In the genomic region with DNA sequence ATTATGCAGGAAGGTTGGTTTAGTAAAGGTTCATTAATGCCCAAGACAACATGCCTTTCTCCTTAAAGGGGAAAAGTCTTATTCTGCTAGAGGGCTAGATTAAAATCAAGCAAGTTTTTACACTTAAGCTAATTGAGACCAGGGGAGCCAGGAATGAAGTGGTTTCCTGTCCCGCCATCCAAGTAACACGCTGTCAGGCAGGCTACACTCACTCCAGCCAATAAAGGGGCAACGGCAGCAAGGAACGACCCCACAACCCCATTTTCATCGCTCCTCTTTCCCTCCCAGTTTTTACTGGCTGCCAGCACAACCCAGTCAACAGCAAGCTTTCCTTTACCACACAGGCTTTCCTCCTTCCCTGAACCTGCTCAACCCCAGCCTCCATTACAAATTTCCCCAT, we compare ENCODE assay signal across 2 cellular contexts.
TF ChIP-seq lines count a peak whose summit lies in the region.

No MANE protein-coding gene starts in this region.

TF ChIP-seq in HEK293, 187 proteins besides CTCF, POLR2A, EP300 and RAD21:
- TF ChIP-seq ZNF692 (tag by site-specific recombination; IDR thresholded peaks at IDR 0.05) (peak; percentile 98), ZNF202 (tag by site-specific recombination; IDR thresholded peaks at IDR 0.05; ENCODE audit: borderline replicate concordance) (no peak), ZFP69B (tag by site-specific recombination; IDR thresholded peaks at IDR 0.05) (peak; percentile 96), ZNF677 (tag by site-specific recombination; IDR thresholded peaks at IDR 0.05) (no peak), WT1 (tag by site-specific recombination; IDR thresholded peaks at IDR 0.05) (no peak)

TF ChIP-seq in H1, 55 proteins besides CTCF, POLR2A, EP300 and RAD21:
- TF ChIP-seq, protein P1, sequence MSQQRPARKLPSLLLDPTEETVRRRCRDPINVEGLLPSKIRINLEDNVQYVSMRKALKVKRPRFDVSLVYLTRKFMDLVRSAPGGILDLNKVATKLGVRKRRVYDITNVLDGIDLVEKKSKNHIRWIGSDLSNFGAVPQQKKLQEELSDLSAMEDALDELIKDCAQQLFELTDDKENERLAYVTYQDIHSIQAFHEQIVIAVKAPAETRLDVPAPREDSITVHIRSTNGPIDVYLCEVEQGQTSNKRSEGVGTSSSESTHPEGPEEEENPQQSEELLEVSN (IDR thresholded peaks at IDR 0.05): 0 out of 2 replicates have a peak, but pooled peaks have one; percentile 20
- TF ChIP-seq POU5F1 (IDR thresholded peaks at IDR 0.05; ENCODE audit: low read depth, low read length): no peak
